16 cellular contexts compared by ENCODE assay signal in the genomic region with DNA sequence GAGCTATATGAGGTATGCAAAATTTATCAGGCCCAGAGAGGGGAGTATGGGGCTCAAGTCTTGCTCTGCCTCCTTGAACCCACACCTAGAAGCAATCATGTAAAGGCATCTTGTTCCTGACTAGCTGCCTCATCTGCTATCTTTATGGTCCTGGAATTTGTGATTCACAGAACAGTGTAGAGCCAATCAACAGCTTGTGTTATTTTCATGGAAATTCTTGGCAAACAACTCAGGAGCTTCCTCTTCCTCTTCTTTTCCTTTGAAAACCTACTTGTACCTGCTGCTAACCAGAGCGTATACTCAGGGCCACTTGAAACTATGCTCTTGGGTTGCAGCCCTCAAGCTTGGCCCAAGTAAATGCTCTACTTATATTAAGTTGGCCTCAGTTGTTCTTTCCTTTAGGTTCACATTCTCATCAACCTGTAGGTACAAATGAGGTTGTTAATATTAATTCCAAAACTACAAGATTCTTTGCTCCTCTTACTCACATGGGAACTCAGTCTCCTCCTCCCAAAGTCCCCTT. TPM values are rescaled to one million over a fixed set of nuclear protein-coding genes. Genes with fewer than 3 reads are reported as not detected.
"Had no signal": no experiment of that assay in that cellular context is flagged by ENCODE, and none has a peak within 500 bp of the region (broad histone marks: within the 10 kb centered on the region; RNA-seq: fewer than 3 reads in every experiment).

No MANE protein-coding gene starts in this region.

- H3K4me3 ChIP-seq: heart left ventricle, ovary, thoracic aorta had no signal

- H3K36me3 Mint-ChIP-seq: activated naive CD4-positive, alpha-beta T cell treated with anti-CD3 and anti-CD28 coated beads, Interleukin-2, amount 10 ng/mL, durations not matched to agents 7 days and 5 days; stimulated activated effector memory CD8-positive, alpha-beta T cell treated with anti-CD3 and anti-CD28 coated beads, Interleukin-12 subunit alpha, Interleukin-12 subunit beta, amount 100 ng/mL, for 72 hours had no signal

- H3K4me1 Mint-ChIP-seq: central memory CD8-positive, alpha-beta T cell; stimulated activated effector memory CD8-positive, alpha-beta T cell treated with anti-CD3 and anti-CD28 coated beads, Interleukin-12 subunit alpha, Interleukin-12 subunit beta, amount 100 ng/mL, for 72 hours had no signal

- H3K36me3 ChIP-seq: heart left ventricle, ovary, thoracic aorta had no signal

- H3K27me3 ChIP-seq: heart left ventricle, ovary had no signal

- H3K9me3 Mint-ChIP-seq: activated CD4-positive, alpha-beta memory T cell treated with anti-CD3 and anti-CD28 coated beads, Interleukin-2, amount 10 ng/mL, durations not matched to agents 7 days and 5 days; activated naive CD4-positive, alpha-beta T cell treated with anti-CD3 and anti-CD28 coated beads, Interleukin-2, amount 10 ng/mL, durations not matched to agents 7 days and 5 days; activated T-cell treated with anti-CD3 and anti-CD28 coated beads, Interleukin-2, amount 50 U/mL, for 24 hours; central memory CD8-positive, alpha-beta T cell; effector memory CD8-positive, alpha-beta T cell; stimulated activated effector memory CD8-positive, alpha-beta T cell treated with anti-CD3 and anti-CD28 coated beads, Interleukin-12 subunit alpha, Interleukin-12 subunit beta, amount 100 ng/mL, for 72 hours had no signal

- FAIRE-seq: frontal cortex had no signal

- H3K27ac Mint-ChIP-seq: activated CD4-positive, alpha-beta memory T cell treated with anti-CD3 and anti-CD28 coated beads, Interleukin-2, amount 10 ng/mL, durations not matched to agents 7 days and 5 days; activated naive CD4-positive, alpha-beta T cell treated with anti-CD3 and anti-CD28 coated beads, Interleukin-2, amount 10 ng/mL, durations not matched to agents 7 days and 5 days; activated T-cell treated with anti-CD3 and anti-CD28 coated beads, Interleukin-2, amount 50 U/mL, for 24 hours; effector memory CD8-positive, alpha-beta T cell; stimulated activated effector memory CD8-positive, alpha-beta T cell treated with anti-CD3 and anti-CD28 coated beads, Interleukin-12 subunit alpha, Interleukin-12 subunit beta, amount 100 ng/mL, for 72 hours had no signal

- H3K27me3 Mint-ChIP-seq: activated naive CD4-positive, alpha-beta T cell treated with anti-CD3 and anti-CD28 coated beads, Interleukin-2, amount 10 ng/mL, durations not matched to agents 7 days and 5 days; activated T-cell treated with anti-CD3 and anti-CD28 coated beads, Interleukin-2, amount 50 U/mL, for 24 hours had no signal

- ATAC-seq: effector memory CD8-positive, alpha-beta T cell; heart left ventricle; left ventricle myocardium superior; SK-N-SH treated with all-trans-retinoic acid at 6 μM for 48 hours; stimulated activated effector memory CD8-positive, alpha-beta T cell treated with anti-CD3 and anti-CD28 coated beads, Interleukin-12 subunit alpha, Interleukin-12 subunit beta, amount 100 ng/mL, for 72 hours had no signal

- H3K27ac ChIP-seq: ovary, thoracic aorta had no signal

- DNase-seq: activated CD4-positive, alpha-beta memory T cell treated with anti-CD3 and anti-CD28 coated beads, Interleukin-2, amount 10 ng/mL, durations not matched to agents 7 days and 5 days; activated naive CD4-positive, alpha-beta T cell treated with anti-CD3 and anti-CD28 coated beads, Interleukin-2, amount 10 ng/mL, durations not matched to agents 7 days and 5 days; activated T-cell treated with anti-CD3 and anti-CD28 coated beads, Interleukin-2, amount 50 U/mL, for 24 hours; cortex of kidney; effector memory CD8-positive, alpha-beta T cell; islet precursor cell; left ventricle myocardium superior; ovary had no signal

- H3K9me3 ChIP-seq: heart left ventricle, ovary, thoracic aorta had no signal

- H3K4me3 Mint-ChIP-seq: activated CD4-positive, alpha-beta memory T cell treated with anti-CD3 and anti-CD28 coated beads, Interleukin-2, amount 10 ng/mL, durations not matched to agents 7 days and 5 days; activated naive CD4-positive, alpha-beta T cell treated with anti-CD3 and anti-CD28 coated beads, Interleukin-2, amount 10 ng/mL, durations not matched to agents 7 days and 5 days; activated T-cell treated with anti-CD3 and anti-CD28 coated beads, Interleukin-2, amount 50 U/mL, for 24 hours; central memory CD8-positive, alpha-beta T cell; effector memory CD8-positive, alpha-beta T cell; stimulated activated effector memory CD8-positive, alpha-beta T cell treated with anti-CD3 and anti-CD28 coated beads, Interleukin-12 subunit alpha, Interleukin-12 subunit beta, amount 100 ng/mL, for 72 hours had no signal

RNA-seq across cellular contexts. Expression of a gene that starts 3.5 kb away (rescaled TPM):
- total RNA-seq: activated CD4-positive, alpha-beta memory T cell treated with anti-CD3 and anti-CD28 coated beads, Interleukin-2, amount 10 ng/mL, durations not matched to agents 7 days and 5 days; T-helper 1 cell treated with Interleukin-12 subunit alpha and Interleukin-12 subunit beta and Interleukin-4 antibody, amounts not matched to agents 30 ng/mL and 1 ng/mL, for 36 hours had no signal
- polyA plus RNA-seq: neural cell had no signal
